Comparison of ENCODE assay signal across 22 cellular contexts in genomic region chr16:49706620-49707355, GRCh38.
"Had no signal": no experiment of that assay in that cellular context is flagged by ENCODE, and none has a peak within 500 bp of the region (broad histone marks: within the 10 kb centered on the region; RNA-seq: fewer than 3 reads in every experiment).

No MANE protein-coding gene starts in this region.

- H3K36me3 Mint-ChIP-seq: natural killer cell had no signal

- H3K27ac Mint-ChIP-seq: natural killer cell had no signal

- H3K4me3 Mint-ChIP-seq: natural killer cell, neural crest cell had no signal

- H3K27ac ChIP-seq: dorsolateral prefrontal cortex, heart left ventricle, parathyroid adenoma, sigmoid colon, skin epidermis had no signal

- DNase-seq: cortex of kidney; dorsolateral prefrontal cortex; effector CD8-positive, alpha-beta T cell; hippocampal formation; mammary epithelial cell; mucosa of descending colon; natural killer cell; occipital lobe; sigmoid colon; stimulated activated CD4-positive, alpha-beta T cell treated with anti-CD3 and anti-CD28 coated beads, Interleukin-2, amount 100 ng/mL, for 24 hours; stimulated activated CD4-positive, alpha-beta T cell treated with anti-CD3 and anti-CD28 coated beads, Interleukin-4, amount 100 ng/mL, for 4 hours; stimulated activated naive CD4-positive, alpha-beta T cell; trophoblast cell had no signal

- H3K4me1 Mint-ChIP-seq: natural killer cell had no signal

- ATAC-seq: esophagus mucosa, heart left ventricle, left lobe of liver, mucosa of descending colon, natural killer cell had no signal

- H3K9me3 ChIP-seq: mucosa of descending colon, sigmoid colon had no signal

- FAIRE-seq: frontal cortex, islet of Langerhans, urothelium cell line had no signal

- H3K36me3 ChIP-seq: heart left ventricle, sigmoid colon had no signal

- H3K9ac ChIP-seq: parathyroid adenoma had no signal

- H3K27me3 ChIP-seq: dorsolateral prefrontal cortex, heart left ventricle, sigmoid colon had no signal

- H3K9me3 Mint-ChIP-seq: natural killer cell, neural crest cell had no signal

- H3K4me1 ChIP-seq: parathyroid adenoma had no signal

- H3K4me3 ChIP-seq: dorsolateral prefrontal cortex, heart left ventricle, mucosa of descending colon, sigmoid colon, skin epidermis had no signal
